Comparison of ENCODE assay signal across 8 cellular contexts in the genomic region with DNA sequence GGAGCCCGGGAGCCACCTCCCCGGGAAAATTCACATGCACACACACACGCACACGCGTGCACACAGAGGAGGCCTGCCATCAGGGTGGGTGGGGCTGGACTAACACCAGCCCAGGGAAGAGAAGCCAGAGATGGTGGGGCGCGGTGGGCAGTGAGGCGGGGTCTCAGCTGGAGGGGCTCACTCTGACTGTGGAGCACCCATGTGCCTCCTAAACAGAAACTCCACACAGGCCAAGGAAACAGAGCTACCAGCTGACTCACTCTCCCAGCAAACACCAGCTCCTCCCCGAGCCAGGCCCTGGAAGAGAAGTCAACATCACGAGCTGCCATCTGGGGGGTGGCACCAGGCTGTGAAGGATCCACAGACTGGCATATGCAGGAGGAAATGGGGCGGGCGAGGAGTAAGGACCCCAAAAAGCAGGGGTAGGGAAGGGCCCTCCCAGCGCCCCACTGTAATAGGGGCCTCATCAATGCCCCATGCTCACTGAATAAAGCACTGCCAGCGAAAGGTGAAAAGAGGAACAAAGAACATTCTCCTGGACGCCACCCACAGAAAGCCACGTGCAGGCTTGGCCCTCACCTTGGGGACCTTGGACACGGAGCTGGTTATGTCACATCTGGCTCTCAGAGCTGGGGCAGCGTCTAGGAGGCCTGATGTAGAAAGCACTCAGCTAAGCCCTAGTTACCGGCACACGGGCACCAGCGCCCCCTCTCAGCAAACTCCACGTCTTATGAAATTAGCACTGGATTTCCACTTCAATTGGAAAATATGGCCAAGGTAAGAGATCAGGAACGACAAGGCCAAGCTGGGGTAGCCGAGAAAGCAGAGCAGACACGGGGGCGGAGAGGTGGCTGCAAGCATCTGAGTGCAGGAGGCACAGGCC. TPM values are rescaled to one million over a fixed set of nuclear protein-coding genes. Genes with fewer than 3 reads are reported as not detected.
A peak's percentile ranks its signal among the peaks of the same experiment; 100 is the strongest.
DNase-seq lines count a peak whose midpoint lies in the region; ATAC-seq and TF ChIP-seq lines count a peak whose summit lies in the region.

No MANE protein-coding gene starts in this region.

- TF ChIP-seq CTCF in fibroblast of pulmonary artery (IDR thresholded peaks at IDR 0.05; ENCODE audit: low read length, missing control alignments) = peak; percentile 11
- TF ChIP-seq CTCF in nephron (IDR thresholded peaks at IDR 0.05; ENCODE audit: unreplicated experiment in 3 of 3) = peak in 2 of 3 experiments; percentile 22 to 25

- H3K36me3 ChIP-seq in ES-I3 (ENCODE audit: insufficient read depth, low read length) = no peaks in the 10 kb centered on the region

- H3K4me1 Mint-ChIP-seq in nephron = peaks cover 58% of the 10 kb centered on the region

- peak; percentile 33 for DNase-seq in SK-N-DZ (ENCODE audit: low spot score)
- DNase-seq in fibroblast of pulmonary artery (ENCODE audit: low read depth) = peak; percentile 74
- no peak for DNase-seq in activated CD8-positive, alpha-beta memory T cell treated with anti-CD3 and anti-CD28 coated beads for 24 hours
- DNase-seq in NCI-H2196 treated with DMSO at 0.1 percent for 48 hours (lab: John Stamatoyannopoulos, UW; ENCODE audit: unreplicated experiment) = no peak

- no peaks in the 10 kb centered on the region for H3K27me3 Mint-ChIP-seq in nephron (ENCODE audit: low read depth)

- peak overlapping the region; percentile 89 to 97 (median 96) for H3K27ac Mint-ChIP-seq in nephron

- ATAC-seq in HG02981 (IDR thresholded peaks at IDR 0.05; ENCODE audit: unreplicated experiment) (peak; percentile 37), GM21381 (IDR thresholded peaks at IDR 0.05; ENCODE audit: unreplicated experiment) (no peak)

- H3K36me3 Mint-ChIP-seq in nephron (ENCODE audit: low read depth) = no peaks in the 10 kb centered on the region

- no peaks in the 10 kb centered on the region for H3K9me3 Mint-ChIP-seq in nephron

- H3K9me3 ChIP-seq in ES-I3 (ENCODE audit: control insufficient read depth, insufficient read depth, low read length) = no peaks in the 10 kb centered on the region; the same call in 1 of the 2 replicates

- peak overlapping the region; percentile 5 for H3K4me3 ChIP-seq in fibroblast of pulmonary artery (replicated peaks; ENCODE audit: low read depth, low read length)

- peak overlapping the region; percentile 54 for H3K9ac ChIP-seq in ES-I3 (ENCODE audit: low read depth, low read length)

- peaks cover 43% of the 10 kb centered on the region for H3K4me1 ChIP-seq in ES-I3 (ENCODE audit: insufficient read depth, low read length)

- H3K4me3 Mint-ChIP-seq in nephron = peak overlapping the region; percentile 51 to 65 (median 57)

RNA-seq across cellular contexts. Expression of a gene that starts 8.4 kb away (rescaled TPM):
- polyA plus RNA-seq in SK-N-DZ (2014; cell fraction: cytosol; rRNA removed) = 12.4 and 17.6 TPM in 2 replicates
- 28.3 and 37.7 TPM in 2 replicates for polyA plus RNA-seq in SK-N-DZ (2014; cell fraction: nucleus; rRNA removed)

RNA-seq across cellular contexts. Expression of a gene that starts 43.0 kb away (rescaled TPM):
- polyA plus RNA-seq in SK-N-DZ (2014; cell fraction: cytosol; rRNA removed) = 0.26 and 0.58 TPM in 2 replicates
- 1.4 and 2.1 TPM in 2 replicates for polyA plus RNA-seq in SK-N-DZ (2014; cell fraction: nucleus; rRNA removed)

Comparison
In these comparisons a context has a peak if more than half of its experiments do, and no peak if none do; other contexts are left out.
1. DNase-seq: peak in SK-N-DZ (single experiment) and fibroblast of pulmonary artery (single experiment); none in activated CD8-positive, alpha-beta memory T cell treated with anti-CD3 and anti-CD28 coated beads for 24 hours (single experiment) and NCI-H2196 treated with DMSO at 0.1 percent for 48 hours (single experiment).